ENCODE assay signal across 37 cellular contexts in the genomic region with DNA sequence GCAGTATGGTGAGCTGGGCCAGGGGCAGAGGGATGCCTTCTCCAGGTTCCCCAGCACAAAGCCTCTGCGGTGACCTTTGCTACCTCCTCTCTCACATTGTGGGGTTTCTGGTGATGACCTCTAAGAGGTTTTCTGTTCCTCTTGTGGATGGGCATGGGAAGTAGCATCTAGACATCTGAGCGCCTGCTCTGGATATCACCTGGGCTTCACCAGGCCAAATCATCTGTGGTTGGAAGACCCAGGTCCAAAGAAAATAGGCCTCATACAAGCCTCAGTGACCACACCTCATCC. TPM values are rescaled to one million over a fixed set of nuclear protein-coding genes. Genes with fewer than 3 reads are reported as not detected.
"Had no signal": no experiment of that assay in that cellular context is flagged by ENCODE, and none has a peak within 500 bp of the region (broad histone marks: within the 10 kb centered on the region; RNA-seq: fewer than 3 reads in every experiment).

No MANE protein-coding gene starts in this region.

- H3K27ac ChIP-seq: KMS-11 had no signal

- DNase-seq: Karpas-422, Kasumi-1, MG63, MM.1S, MV-4-11, NCI-H1048, NCI-H1092, NCI-H1092 treated with DMSO at 0.1 percent for 48 hours, NCI-H1105, NCI-H1105 treated with DMSO at 0.1 percent for 48 hours, NCI-H1417, NCI-H1417 treated with DMSO at 0.1 percent for 48 hours, NCI-H1436, NCI-H1436 treated with DMSO at 0.1 percent for 48 hours, NCI-H146, NCI-H1694, NCI-H1694 treated with DMSO at 0.1 percent for 48 hours, NCI-H187, NCI-H187 treated with DMSO at 0.1 percent for 48 hours, NCI-H1930, NCI-H2029, NCI-H2029 treated with DMSO at 0.1 percent for 48 hours, NCI-H2081, NCI-H2081 treated with DMSO at 0.1 percent for 48 hours, NCI-H2107, NCI-H2171, NCI-H2171 treated with DMSO at 0.1 percent for 48 hours, NCI-H2227 treated with DMSO at 0.1 percent for 48 hours, NCI-H226, NCI-H345, NCI-H446, NCI-H446 treated with DMSO at 0.1 percent for 48 hours, NCI-H510A, NCI-H510A treated with DMSO at 0.1 percent for 48 hours had no signal

RNA-seq across cellular contexts. Expression of gene AMIGO3, which starts 38.3 kb away (rescaled TPM):
- total RNA-seq: MCF 10A, NCI-H460 had no signal
